In genomic region chr9:16828335-16829281, GRCh38 we compare ENCODE assay signal across 9 cellular contexts. TPM values are rescaled to one million over a fixed set of nuclear protein-coding genes. Genes with fewer than 3 reads are reported as not detected.
DNase-seq lines count a peak whose midpoint lies in the region; ATAC-seq and TF ChIP-seq lines count a peak whose summit lies in the region.
"Had no signal": no experiment of that assay in that cellular context is flagged by ENCODE, and none has a peak within 500 bp of the region (broad histone marks: within the 10 kb centered on the region; RNA-seq: fewer than 3 reads in every experiment).

No MANE protein-coding gene starts in this region.

- no peaks in the 10 kb centered on the region for H3K79me2 ChIP-seq in neural progenitor cell (ENCODE audit: low read depth)

- TF ChIP-seq CTCF in BE2C (IDR thresholded peaks at IDR 0.05; ENCODE audit: low read depth, low read length), result no peak
- TF ChIP-seq CTCF in neural progenitor cell (IDR thresholded peaks at IDR 0.05), result no peak

- peaks cover 8% of the 10 kb centered on the region for H3K27me3 Mint-ChIP-seq in neural progenitor cell (ENCODE audit: insufficient read depth, low read depth)

- H2AFZ ChIP-seq in neural progenitor cell (replicated peaks), result peak overlapping the region; percentile 32

- H3K4me2 ChIP-seq in neural progenitor cell, result peak overlapping the region; percentile 66

- H3K27ac Mint-ChIP-seq in neural progenitor cell, result peak overlapping the region; percentile 43

- no peak for ATAC-seq in GM19023 (IDR thresholded peaks at IDR 0.05; ENCODE audit: unreplicated experiment)
- ATAC-seq in GM21367 (IDR thresholded peaks at IDR 0.05; ENCODE audit: unreplicated experiment), result no peak

- peaks cover 51% of the 10 kb centered on the region for H3K4me1 Mint-ChIP-seq in neural progenitor cell

- no peak overlapping the region for H3K9ac ChIP-seq in neural progenitor cell

- peaks cover 6% of the 10 kb centered on the region for H3K9me3 Mint-ChIP-seq in neural progenitor cell

- H3K9me3 ChIP-seq in BE2C (no peaks in the 10 kb centered on the region), SJCRH30 (replicated peaks) (no peaks in the 10 kb centered on the region), neural progenitor cell (ENCODE audit: low read depth) (no peaks in the 10 kb centered on the region)

- H3K36me3 ChIP-seq in BE2C (no peaks in the 10 kb centered on the region), SJCRH30 (no peaks in the 10 kb centered on the region; the same call in 1 of the 2 replicates), neural progenitor cell (no peaks in the 10 kb centered on the region)

- H3K4me3 ChIP-seq in BE2C (ENCODE audit: low read depth, low read length) (peak overlapping the region; percentile 46), SJCRH30 (peak overlapping the region; percentile 38), neural progenitor cell (peak overlapping the region; percentile 17)

- peaks cover 3% of the 10 kb centered on the region for H3F3A ChIP-seq in neural progenitor cell (ENCODE audit: low read depth)

- H4K20me1 ChIP-seq in neural progenitor cell (ENCODE audit: low read depth), result no peaks in the 10 kb centered on the region

- H3K4me1 ChIP-seq in BE2C (peaks cover 8% of the 10 kb centered on the region; the same call in 1 of the 2 replicates), SJCRH30 (peaks cover 36% of the 10 kb centered on the region), neural progenitor cell (peaks cover 48% of the 10 kb centered on the region)

- DNase-seq in BE2C (peak; percentile 59), SJCRH30 (peak; percentile 23 to 38), foreskin melanocyte (peak; percentile 30), neural progenitor cell (ENCODE audit: low spot score) (peak; percentile 67), COLO668 (lab: John Stamatoyannopoulos, UW; ENCODE audit: unreplicated experiment) (no peak), RKO (ENCODE audit: low spot score) (no peak)
- DNase-seq: activated CD4-positive, alpha-beta T cell treated with anti-CD3 and anti-CD28 coated beads, Interleukin-2, amount 50 U/mL, for 48 hours had no signal

- peak overlapping the region; percentile 72 for H3K4me3 Mint-ChIP-seq in neural progenitor cell

- no peaks in the 10 kb centered on the region for H3K27me3 ChIP-seq in BE2C
- H3K27me3 ChIP-seq in SJCRH30, result no peaks in the 10 kb centered on the region
- no peaks in the 10 kb centered on the region for H3K27me3 ChIP-seq in neural progenitor cell

- peaks cover 5% of the 10 kb centered on the region for H3K36me3 Mint-ChIP-seq in neural progenitor cell

- H3K27ac ChIP-seq in SJCRH30 (peak overlapping the region; percentile 27; the same call in 1 of the 2 replicates), neural progenitor cell (no peak overlapping the region)

RNA-seq across cellular contexts. Expression of gene BNC2, which starts 41.9 kb away (rescaled TPM):
- 0.43 TPM for polyA plus RNA-seq in BE2C (2012; ENCODE audit: insufficient read depth, insufficient read length, low read depth)
- 13.1 and 16.1 TPM in 2 replicates for total RNA-seq in SJCRH30 (2014; rRNA removed; shearing (Covaris generic))
- 1.2 and 2.4 TPM in 2 replicates for total RNA-seq in neural progenitor cell (ENCODE audit: low replicate concordance)

Comparison
In these comparisons a context has a peak if more than half of its experiments do, and no peak if none do; other contexts are left out.
1. DNase-seq: peak in BE2C (single experiment), SJCRH30 (2 of 2), foreskin melanocyte (single experiment) and neural progenitor cell (single experiment); none in COLO668 (single experiment) and RKO (single experiment).
2. Peak in every context shown above with its lines, with median percentiles within 50 percentile points of each other: H3K4me3 ChIP-seq.